24 cellular contexts compared by ENCODE assay signal in genomic region chr7:131372554-131372953, GRCh38.
"Had no signal": no experiment of that assay in that cellular context is flagged by ENCODE, and none has a peak within 500 bp of the region (broad histone marks: within the 10 kb centered on the region; RNA-seq: fewer than 3 reads in every experiment).

No MANE protein-coding gene starts in this region.

- H3K27ac ChIP-seq: adrenal gland, breast epithelium, PC-9 had no signal

- H3K9me3 ChIP-seq: adrenal gland, breast epithelium had no signal

- H3K4me1 ChIP-seq: breast epithelium had no signal

- DNase-seq: activated B cell treated with CpG ODN at 0.5 μM for 24 hours; activated CD4-positive, alpha-beta T cell treated with anti-CD3 and anti-CD28 coated beads for 1 hour; activated CD4-positive, alpha-beta T cell treated with anti-CD3 and anti-CD28 coated beads, Interleukin-2, amount 10 ng/mL, durations not matched to agents 24 days and 14 days; activated CD4-positive, alpha-beta T cell treated with anti-CD3 and anti-CD28 coated beads, Interleukin-2, amount 50 U/mL, for 48 hours; activated CD8-positive, alpha-beta memory T cell treated with anti-CD3 and anti-CD28 coated beads for 24 hours; activated naive CD4-positive, alpha-beta T cell treated with anti-CD3 and anti-CD28 coated beads, Interleukin-2, amount 50 U/mL, for 16 hours; activated naive CD8-positive, alpha-beta T cell treated with anti-CD3 and anti-CD28 coated beads, Interleukin-2, amount 10 ng/mL, durations not matched to agents 7 days and 5 days; activated T-cell treated with anti-CD3 and anti-CD28 coated beads, Interleukin-2, amount 50 U/mL, for 48 hours; adrenal gland; aorta; central memory CD4-positive, alpha-beta T cell; Karpas-422; MM.1S; NCI-H1105; NCI-H1436; NCI-H1694 treated with DMSO at 0.1 percent for 48 hours; NCI-H2029 treated with DMSO at 0.1 percent for 48 hours; NCI-H510A treated with DMSO at 0.1 percent for 48 hours; PC-9; SIG-M5; T-cell; T-helper 2 cell; T1000 had no signal

- H3K27ac Mint-ChIP-seq: activated B cell treated with CpG ODN at 0.5 μM for 24 hours; activated CD4-positive, alpha-beta T cell treated with anti-CD3 and anti-CD28 coated beads, Interleukin-2, amount 10 ng/mL, durations not matched to agents 24 days and 14 days; activated naive CD8-positive, alpha-beta T cell treated with anti-CD3 and anti-CD28 coated beads, Interleukin-2, amount 10 ng/mL, durations not matched to agents 7 days and 5 days; T-cell had no signal

- H3K9me3 Mint-ChIP-seq: activated B cell treated with CpG ODN at 0.5 μM for 24 hours; activated CD4-positive, alpha-beta T cell treated with anti-CD3 and anti-CD28 coated beads, Interleukin-2, amount 10 ng/mL, durations not matched to agents 24 days and 14 days; T-cell had no signal

- H3K27me3 ChIP-seq: adrenal gland, breast epithelium had no signal

- H3K4me3 Mint-ChIP-seq: activated B cell treated with CpG ODN at 0.5 μM for 24 hours; activated CD4-positive, alpha-beta T cell treated with anti-CD3 and anti-CD28 coated beads, Interleukin-2, amount 10 ng/mL, durations not matched to agents 24 days and 14 days; activated naive CD8-positive, alpha-beta T cell treated with anti-CD3 and anti-CD28 coated beads, Interleukin-2, amount 10 ng/mL, durations not matched to agents 7 days and 5 days; T-cell had no signal

- ATAC-seq: T-cell had no signal

- H3K4me3 ChIP-seq: adrenal gland, breast epithelium, PC-9 had no signal

- H3K27me3 Mint-ChIP-seq: activated B cell treated with CpG ODN at 0.5 μM for 24 hours; activated CD4-positive, alpha-beta T cell treated with anti-CD3 and anti-CD28 coated beads, Interleukin-2, amount 10 ng/mL, durations not matched to agents 24 days and 14 days; activated naive CD8-positive, alpha-beta T cell treated with anti-CD3 and anti-CD28 coated beads, Interleukin-2, amount 10 ng/mL, durations not matched to agents 7 days and 5 days; T-cell had no signal

- H3K36me3 ChIP-seq: adrenal gland, breast epithelium had no signal
